9 cellular contexts compared by ENCODE assay signal in genomic region chr1:66374561-66375111, GRCh38.
DNase-seq lines count a peak whose midpoint lies in the region; ATAC-seq and TF ChIP-seq lines count a peak whose summit lies in the region.
"Had no signal": no experiment of that assay in that cellular context is flagged by ENCODE, and none has a peak within 500 bp of the region (broad histone marks: within the 10 kb centered on the region; RNA-seq: fewer than 3 reads in every experiment).

No MANE protein-coding gene starts in this region.

- no peaks in the 10 kb centered on the region for H3K27me3 ChIP-seq in esophagus squamous epithelium
- H3K27me3 ChIP-seq: cardiac muscle cell had no signal

- intact Hi-C loops in esophagus squamous epithelium (cut with DNase I) = no loop called here

- H3K4me3 ChIP-seq in esophagus squamous epithelium = no peak overlapping the region
- H3K4me3 ChIP-seq: cardiac muscle cell had no signal

- peak; percentile 53 for ATAC-seq in HG02970 (IDR thresholded peaks at IDR 0.05; ENCODE audit: low FRiP score, unreplicated experiment)

- no peaks in the 10 kb centered on the region for H3K9me3 ChIP-seq in esophagus squamous epithelium

- H3K27ac ChIP-seq in esophagus squamous epithelium = peak overlapping the region in 3 of 4 donors; percentile 43 to 84 (median 60)
- H3K27ac ChIP-seq: cardiac muscle cell had no signal

- TF ChIP-seq CTCF in esophagus squamous epithelium (IDR thresholded peaks at IDR 0.05) = no peak

- no peak for TF ChIP-seq POLR2A in esophagus squamous epithelium (IDR thresholded peaks at IDR 0.05)

- 12 to 13% methylated on average over 2 of the region's 2 CpGs for WGBS in esophagus squamous epithelium, 2 donors

- peaks cover 0 to 46% (median 32%) of the 10 kb centered on the region in 3 donors for H3K4me1 ChIP-seq in esophagus squamous epithelium

- in situ Hi-C loops in SK-MEL-5 (cut with HindIII; ENCODE audit: low pct_unique_long_range_greater_than_20kb, low sequenced_read_pairs) = no loop called here

- peak; percentile 43 for DNase-seq in activated naive CD4-positive, alpha-beta T cell treated with Interleukin-2 at 50 U/mL for 16 hours
- DNase-seq in activated naive CD4-positive, alpha-beta T cell (lab: John Stamatoyannopoulos, UW) = no peak
- DNase-seq in SK-MEL-5 (ENCODE audit: low read depth, low spot score) = peak; percentile 73
- DNase-seq in esophagus squamous epithelium (lab: John Stamatoyannopoulos, UW) = no peak
- DNase-seq in stimulated activated CD4-positive, alpha-beta T cell treated with anti-CD3 and anti-CD28 coated beads, Interleukin-2, amount 100 ng/mL, for 24 hours = peak; percentile 35 to 51
- DNase-seq in DMS153 treated with DMSO at 0.1 percent for 48 hours (lab: John Stamatoyannopoulos, UW; ENCODE audit: unreplicated experiment) = no peak
- DNase-seq in SKM-1 treated with dmso at 0.1 percent for 144 hours (lab: John Stamatoyannopoulos, UW; ENCODE audit: unreplicated experiment) = no peak

- H3K36me3 ChIP-seq in esophagus squamous epithelium = no peaks in the 10 kb centered on the region
- H3K36me3 ChIP-seq: cardiac muscle cell had no signal

Comparison
In these comparisons a context has a peak if more than half of its experiments do, and no peak if none do; other contexts are left out.
1. DNase-seq: peak in activated naive CD4-positive, alpha-beta T cell treated with Interleukin-2 at 50 U/mL for 16 hours (single experiment), SK-MEL-5 (single experiment) and stimulated activated CD4-positive, alpha-beta T cell treated with anti-CD3 and anti-CD28 coated beads, Interleukin-2, amount 100 ng/mL, for 24 hours (2 of 2); none in activated naive CD4-positive, alpha-beta T cell (0 of 4), esophagus squamous epithelium (single experiment), DMS153 treated with DMSO at 0.1 percent for 48 hours (single experiment) and SKM-1 treated with dmso at 0.1 percent for 144 hours (single experiment).